1 cellular context compared by ENCODE assay signal in genomic region chr2:46886268-46887027, GRCh38.
TF ChIP-seq lines count a peak whose summit lies in the region.

No MANE protein-coding gene starts in this region.

TF ChIP-seq in IMR-90, 13 proteins besides CTCF, POLR2A, EP300 and RAD21:
- no peak for TF ChIP-seq RFX5 (IDR thresholded peaks at IDR 0.05; ENCODE audit: low read depth, low read length)
- TF ChIP-seq CEBPB (IDR thresholded peaks at IDR 0.05; ENCODE audit: low read depth, low read length), result no peak
- no peak for TF ChIP-seq BHLHE40 (IDR thresholded peaks at IDR 0.05; ENCODE audit: low read depth, low read length)
- TF ChIP-seq FOS (IDR thresholded peaks at IDR 0.05; ENCODE audit: low read depth, low read length), result no peak
- no peak for TF ChIP-seq ELK1 (IDR thresholded peaks at IDR 0.05; ENCODE audit: borderline replicate concordance, low read depth, low read length)
- no peak for TF ChIP-seq RCOR1 (IDR thresholded peaks at IDR 0.05; ENCODE audit: insufficient replicate concordance, low read length)
- no peak for TF ChIP-seq NFE2L2 (IDR thresholded peaks at IDR 0.05; ENCODE audit: low read depth, low read length)
- no peak for TF ChIP-seq CHD1 (IDR thresholded peaks at IDR 0.05; ENCODE audit: low read depth, low read length)
- TF ChIP-seq SMC3 (IDR thresholded peaks at IDR 0.05; ENCODE audit: low read depth, low read length), result no peak
- no peak for TF ChIP-seq MAFK (IDR thresholded peaks at IDR 0.05; ENCODE audit: low read depth, low read length)
- no peak for TF ChIP-seq USF2 (IDR thresholded peaks at IDR 0.05; ENCODE audit: low read depth, low read length)
- no peak for TF ChIP-seq MAZ (IDR thresholded peaks at IDR 0.05; ENCODE audit: borderline replicate concordance, low read depth, low read length)
- no peak for TF ChIP-seq MXI1 (IDR thresholded peaks at IDR 0.05; ENCODE audit: borderline replicate concordance, low read depth, low read length)
TF ChIP-seq in IMR-90: peak in this region for 0.
